In genomic region chr12:6347367-6348338, GRCh38 we compare ENCODE assay signal across 10 cellular contexts. TPM values are rescaled to one million over a fixed set of nuclear protein-coding genes. Genes with fewer than 3 reads are reported as not detected.
A peak's percentile ranks its signal among the peaks of the same experiment; 100 is the strongest.
DNase-seq lines count a peak whose midpoint lies in the region; FAIRE-seq and TF ChIP-seq lines count a peak whose summit lies in the region.
"Had no signal": no experiment of that assay in that cellular context is flagged by ENCODE, and none has a peak within 500 bp of the region (broad histone marks: within the 10 kb centered on the region; RNA-seq: fewer than 3 reads in every experiment).

No MANE protein-coding gene starts in this region.

- H3K9me3 ChIP-seq in OCI-LY7 (ENCODE audit: low read length) (no peaks in the 10 kb centered on the region), endodermal cell (ENCODE audit: control insufficient read depth, low read length) (no peaks in the 10 kb centered on the region), mucosa of stomach (ENCODE audit: control insufficient read depth, low read length) (no peaks in the 10 kb centered on the region), tibial nerve (no peaks in the 10 kb centered on the region)

- TF ChIP-seq CTCF in OCI-LY7 (conservative IDR thresholded peaks at IDR 0.05; ENCODE audit: low read length) = no peak
- TF ChIP-seq CTCF in endodermal cell (conservative IDR thresholded peaks at IDR 0.05) = no peak
- no peak for TF ChIP-seq CTCF in tibial nerve (IDR thresholded peaks at IDR 0.05)

- H3K27ac Mint-ChIP-seq in endodermal cell = no peak overlapping the region
- no peak overlapping the region for H3K27ac Mint-ChIP-seq in activated CD4-positive, alpha-beta T cell treated with anti-CD3 and anti-CD28 coated beads, Interleukin-2, amount 10 ng/mL, durations not matched to agents 24 days and 14 days

- H4K20me1 ChIP-seq in OCI-LY7 (ENCODE audit: insufficient read depth, low read length) = no peaks in the 10 kb centered on the region

- DNase-seq in OCI-LY7 (ENCODE audit: low spot score) (no peak), endodermal cell (peak; percentile 48), tibial nerve (ENCODE audit: low spot score in 2 of 2) (peak in 1 of 2 donors; percentile 77), H54 (ENCODE audit: insufficient read length, low spot score) (no peak), OCI-M2 (lab: John Stamatoyannopoulos, UW; ENCODE audit: unreplicated experiment) (no peak)
- no peak for DNase-seq in activated CD4-positive, alpha-beta T cell treated with anti-CD3 and anti-CD28 coated beads, Interleukin-2, amount 10 ng/mL, durations not matched to agents 24 days and 14 days
- DNase-seq: brain microvascular endothelial cell, NCI-H748 treated with DMSO at 0.1 percent for 48 hours had no signal

- no peak for TF ChIP-seq POLR2A in tibial nerve (IDR thresholded peaks at IDR 0.05)
- TF ChIP-seq POLR2A in H54 (IDR thresholded peaks at IDR 0.05; ENCODE audit: low read depth, low read length) = no peak

- H2AFZ ChIP-seq in OCI-LY7 (ENCODE audit: low read length) = peak overlapping the region; percentile 23; the same call in 1 of the 2 replicates

- 95 to 98% methylated on average over 13 to 19 of the region's 19 CpGs for WGBS in endodermal cell (ENCODE audit: insufficient coverage in 1 of 2, insufficient read length in 1 of 2), 2 experiments
- WGBS in tibial nerve, 2 donors = 61 to 67% methylated on average over 18 to 19 of the region's 19 CpGs

- BruUV-seq in OCI-LY7 (replicated peaks; lab: Mats Ljungman, UMichigan) = no TSS peak

- POLR2A ChIA-PET in OCI-LY7 (lab: Charles Lee) = interaction anchor here (3.5 kb wide), 1 partner anchor 9 kb away, joined by 19 read pairs; no protein-coding TSS in a partner anchor

- H3K4me1 ChIP-seq in OCI-LY7 (ENCODE audit: insufficient read depth, low read length, poor library complexity, severe bottlenecking) (peaks cover 50% of the 10 kb centered on the region), endodermal cell (ENCODE audit: control insufficient read depth, insufficient read depth, low read length) (no peaks in the 10 kb centered on the region), mucosa of stomach (ENCODE audit: control insufficient read depth, insufficient read depth, low read length) (peaks cover 59% of the 10 kb centered on the region), tibial nerve (peaks cover 4 to 58% (median 32%) of the 10 kb centered on the region in 4 donors)

- H3K27me3 ChIP-seq in endodermal cell (ENCODE audit: control insufficient read depth, insufficient read depth, low read length, poor library complexity, severe bottlenecking) (no peaks in the 10 kb centered on the region), mucosa of stomach (ENCODE audit: control insufficient read depth, insufficient read depth, low read length) (no peaks in the 10 kb centered on the region), tibial nerve (no peaks in the 10 kb centered on the region)
- H3K27me3 ChIP-seq: brain microvascular endothelial cell had no signal

- peaks cover 31% of the 10 kb centered on the region for H3K36me3 Mint-ChIP-seq in endodermal cell (ENCODE audit: low read depth)
- H3K36me3 Mint-ChIP-seq in activated CD4-positive, alpha-beta T cell treated with anti-CD3 and anti-CD28 coated beads, Interleukin-2, amount 10 ng/mL, durations not matched to agents 24 days and 14 days (ENCODE audit: low read depth) = no peaks in the 10 kb centered on the region

- H3K4me1 Mint-ChIP-seq in endodermal cell = peaks cover 25% of the 10 kb centered on the region
- H3K4me1 Mint-ChIP-seq in activated CD4-positive, alpha-beta T cell treated with anti-CD3 and anti-CD28 coated beads, Interleukin-2, amount 10 ng/mL, durations not matched to agents 24 days and 14 days = peaks cover 39% of the 10 kb centered on the region

- FAIRE-seq in H54 (lab: Jason Lieb, UNC) = no peak

- CTCF ChIA-PET in OCI-LY7 (lab: Charles Lee; ENCODE audit: unreplicated experiment) = interaction anchor here (3.0 kb wide), 1 partner anchor 9 kb away, joined by 18 read pairs; no protein-coding TSS in a partner anchor

- no peak overlapping the region for H3K4me3 Mint-ChIP-seq in endodermal cell
- no peak overlapping the region for H3K4me3 Mint-ChIP-seq in activated CD4-positive, alpha-beta T cell treated with anti-CD3 and anti-CD28 coated beads, Interleukin-2, amount 10 ng/mL, durations not matched to agents 24 days and 14 days

- no peaks in the 10 kb centered on the region for H3K9me2 ChIP-seq in OCI-LY7 (ENCODE audit: insufficient read depth, low read length)

- H3K9me3 Mint-ChIP-seq in endodermal cell = no peaks in the 10 kb centered on the region
- peaks cover 4% of the 10 kb centered on the region for H3K9me3 Mint-ChIP-seq in activated CD4-positive, alpha-beta T cell treated with anti-CD3 and anti-CD28 coated beads, Interleukin-2, amount 10 ng/mL, durations not matched to agents 24 days and 14 days

- TF ChIP-seq EP300 in tibial nerve (IDR thresholded peaks at IDR 0.05) = peak in 1 of 2 donors; percentile 81

- no peak overlapping the region for H3K27ac ChIP-seq in OCI-LY7 (ENCODE audit: low read depth, low read length, poor library complexity, severe bottlenecking)
- no peak overlapping the region for H3K27ac ChIP-seq in endodermal cell (ENCODE audit: low read depth, low read length)
- H3K27ac ChIP-seq in tibial nerve = peak overlapping the region; percentile 48 to 99 (median 72)
- H3K27ac ChIP-seq: brain microvascular endothelial cell, VCaP had no signal

- H3K79me2 ChIP-seq in OCI-LY7 (ENCODE audit: insufficient read depth, low read depth, low read length) = no peaks in the 10 kb centered on the region

- H3K4me3 ChIP-seq in OCI-LY7 (ENCODE audit: low read depth, low read length, poor library complexity, severe bottlenecking) (no peak overlapping the region), endodermal cell (ENCODE audit: low read length) (no peak overlapping the region), mucosa of stomach (ENCODE audit: low read length) (no peak overlapping the region), tibial nerve (no peak overlapping the region)

- 0 out of 2 replicates have a peak overlapping the region, but pooled peaks have one; percentile 2 for H3K4me2 ChIP-seq in OCI-LY7 (ENCODE audit: low read length)

- intact Hi-C loops in OCI-LY7 (cut with micrococcal nuclease; ENCODE audit: unreplicated experiment) = no loop called here
- intact Hi-C loops in activated CD4-positive, alpha-beta T cell treated with anti-CD3 and anti-CD28 coated beads, Interleukin-2, amount 10 ng/mL, durations not matched to agents 24 days and 14 days (cut with micrococcal nuclease) = no loop called here

- H3K27me3 Mint-ChIP-seq in endodermal cell (ENCODE audit: insufficient read depth) = no peaks in the 10 kb centered on the region
- peaks cover 7% of the 10 kb centered on the region for H3K27me3 Mint-ChIP-seq in activated CD4-positive, alpha-beta T cell treated with anti-CD3 and anti-CD28 coated beads, Interleukin-2, amount 10 ng/mL, durations not matched to agents 24 days and 14 days

- H3K36me3 ChIP-seq in OCI-LY7 (ENCODE audit: insufficient read depth, low read length) (no peaks in the 10 kb centered on the region), endodermal cell (ENCODE audit: control insufficient read depth, insufficient read depth, low read length) (no peaks in the 10 kb centered on the region), mucosa of stomach (ENCODE audit: control insufficient read depth, insufficient read depth, low read length) (peaks cover 11% of the 10 kb centered on the region), tibial nerve (no peaks in the 10 kb centered on the region)
- H3K36me3 ChIP-seq: brain microvascular endothelial cell had no signal

- no peak overlapping the region for H3K9ac ChIP-seq in endodermal cell (ENCODE audit: extremely low read depth, low read length, poor library complexity, severe bottlenecking)
- H3K9ac ChIP-seq in mucosa of stomach (ENCODE audit: low read length) = peak overlapping the region; percentile 15

RNA-seq across cellular contexts. Expression of gene TNFRSF1A, which starts 5.8 kb away (rescaled TPM):
- 23.4 and 37.3 TPM in 2 replicates for total RNA-seq in OCI-LY7 (2014; rRNA removed; shearing (Covaris generic))
- total RNA-seq in OCI-LY7 (2022) (50.9 and 55.7 TPM in 2 replicates), endodermal cell (10 to 100 TPM; 43.2 to 86.2 TPM), tibial nerve (100 to 1,000 TPM; 196 to 437 (median 306) TPM)
- 39.7 TPM for polyA plus RNA-seq in endodermal cell (2013, experiment 1 of 2)
- polyA plus RNA-seq in endodermal cell (2013, experiment 2 of 2) = 37.7 TPM
- total RNA-seq in activated CD4-positive, alpha-beta T cell treated with anti-CD3 and anti-CD28 coated beads, Interleukin-2, amount 10 ng/mL, durations not matched to agents 24 days and 14 days = 52.7 and 54.4 TPM in 2 replicates

RNA-seq across cellular contexts. Expression of gene SCNN1A, which starts 27.7 kb away (rescaled TPM):
- total RNA-seq in OCI-LY7 (2014; rRNA removed; shearing (Covaris generic)) = 0.35 and 0.51 TPM in 2 replicates
- total RNA-seq in OCI-LY7 (2022) = 1.0 and 1.3 TPM in 2 replicates
- total RNA-seq in endodermal cell = 10 to 100 TPM; 32.1 to 87.7 TPM
- polyA plus RNA-seq in endodermal cell (2013, experiment 1 of 2) = 9.0 TPM
- polyA plus RNA-seq in endodermal cell (2013, experiment 2 of 2) = 4.3 TPM
- 10 to 100 TPM; 15.9 to 46.5 (median 18.8) TPM for total RNA-seq in tibial nerve
- total RNA-seq in activated CD4-positive, alpha-beta T cell treated with anti-CD3 and anti-CD28 coated beads, Interleukin-2, amount 10 ng/mL, durations not matched to agents 24 days and 14 days = not detected in 2 replicates

RNA-seq across cellular contexts. Expression of gene LTBR, which starts 36.3 kb away (rescaled TPM):
- not detected in 2 replicates for total RNA-seq in OCI-LY7 (2014; rRNA removed; shearing (Covaris generic))
- total RNA-seq in OCI-LY7 (2022) (not detected in 2 replicates), endodermal cell (1 to 10 TPM; 8.4 to 9.1 TPM), tibial nerve (100 to 1,000 TPM; 119 to 234 (median 151) TPM)
- polyA plus RNA-seq in endodermal cell (2013, experiment 1 of 2) = 1.5 TPM
- polyA plus RNA-seq in endodermal cell (2013, experiment 2 of 2) = 1.9 TPM
- total RNA-seq in activated CD4-positive, alpha-beta T cell treated with anti-CD3 and anti-CD28 coated beads, Interleukin-2, amount 10 ng/mL, durations not matched to agents 24 days and 14 days = 1.7 and 2.1 TPM in 2 replicates

RNA-seq across cellular contexts. Expression of gene PLEKHG6, which starts 37.2 kb away (rescaled TPM):
- total RNA-seq in OCI-LY7 (2014; rRNA removed; shearing (Covaris generic)) = not detected in 2 replicates
- total RNA-seq in OCI-LY7 (2022) = not detected in 2 replicates
- 10 to 100 TPM; 24.8 to 37.2 TPM for total RNA-seq in endodermal cell
- 7.1 TPM for polyA plus RNA-seq in endodermal cell (2013, experiment 1 of 2)
- 4.6 TPM for polyA plus RNA-seq in endodermal cell (2013, experiment 2 of 2)
- total RNA-seq in tibial nerve = 10 to 100 TPM in 1 of 4 donors, 1 to 10 TPM in 2, not detected in 1; 2.9 to 15.3 (median 7.6) TPM
- not detected in 2 replicates for total RNA-seq in activated CD4-positive, alpha-beta T cell treated with anti-CD3 and anti-CD28 coated beads, Interleukin-2, amount 10 ng/mL, durations not matched to agents 24 days and 14 days

Comparison
In these comparisons a context has a peak if more than half of its experiments do, and no peak if none do; other contexts are left out.
1. H3K27ac ChIP-seq: peak in tibial nerve (4 of 4); none in OCI-LY7 (single experiment) and endodermal cell (single experiment).
2. RNA of gene SCNN1A, which starts 27.7 kb away (total RNA-seq): 32.1 to 87.7 TPM in endodermal cell and 15.9 to 46.5 TPM in tibial nerve; 0.35 to 1.3 TPM in OCI-LY7 and not detected in activated CD4-positive, alpha-beta T cell treated with anti-CD3 and anti-CD28 coated beads, Interleukin-2, amount 10 ng/mL, durations not matched to agents 24 days and 14 days; every median in the first group is over 4 times any median in the second.
3. RNA of gene LTBR, which starts 36.3 kb away (total RNA-seq): 119 to 234 TPM in tibial nerve; 8.4 to 9.1 TPM in endodermal cell, 1.7 to 2.1 TPM in activated CD4-positive, alpha-beta T cell treated with anti-CD3 and anti-CD28 coated beads, Interleukin-2, amount 10 ng/mL, durations not matched to agents 24 days and 14 days and not detected in OCI-LY7; every median in the first group is over 10 times any median in the second.